12 cellular contexts compared by ENCODE assay signal in genomic region chr4:153514001-153514526, GRCh38. TPM values are rescaled to one million over a fixed set of nuclear protein-coding genes. Genes with fewer than 3 reads are reported as not detected.
DNase-seq lines count a peak whose midpoint lies in the region; ATAC-seq and TF ChIP-seq lines count a peak whose summit lies in the region.
"Had no signal": no experiment of that assay in that cellular context is flagged by ENCODE, and none has a peak within 500 bp of the region (broad histone marks: within the 10 kb centered on the region; RNA-seq: fewer than 3 reads in every experiment).

No MANE protein-coding gene starts in this region.

- H2BK20ac ChIP-seq in IMR-90 (ENCODE audit: low read depth, low read length): peak overlapping the region; percentile 7; the same call in 1 of the 2 replicates

- in situ Hi-C loops in IMR-90 (cut with MboI; ENCODE audit: low sequenced_read_pairs): no loop called here

- peak overlapping the region; percentile 43 for H3K27ac ChIP-seq in DND-41 (ENCODE audit: low read length)
- no peak overlapping the region for H3K27ac ChIP-seq in IMR-90 (ENCODE audit: insufficient read depth, low read length)
- H3K27ac ChIP-seq in neural progenitor cell: no peak overlapping the region

- peak overlapping the region; percentile 4; the same call in 1 of the 2 replicates for H3K4ac ChIP-seq in IMR-90 (ENCODE audit: low read depth, low read length)

- H3K14ac ChIP-seq in IMR-90 (replicated peaks; ENCODE audit: low read depth, low read length): no peak overlapping the region

- no peak overlapping the region for H3K4me3 Mint-ChIP-seq in central memory CD8-positive, alpha-beta T cell
- H3K4me3 Mint-ChIP-seq in neural progenitor cell: no peak overlapping the region
- H3K4me3 Mint-ChIP-seq in activated T-helper 1 cell treated with anti-CD3 and anti-CD28 coated beads, Interleukin-12 subunit alpha, Interleukin-12 subunit beta, Interleukin-2, Interleukin-4 antibody, amounts not matched to agents 30 ng/mL and 10 ng/mL and 1 ng/mL, durations not matched to agents 14 hours and 24 hours and 36 hours: no peak overlapping the region
- H3K4me3 Mint-ChIP-seq: T-helper 2 cell treated with Interferon-gamma antibody and Interleukin-4, amounts not matched to agents 5 μg/mL and 100 μg/mL, for 36 hours had no signal

- ATAC-seq in DND-41 (ENCODE audit: insufficient read depth, low read depth): no peak
- ATAC-seq in IMR-90 (ENCODE audit: low read depth): peak; percentile 59
- ATAC-seq in central memory CD8-positive, alpha-beta T cell (replicated peaks; ENCODE audit: extremely low read depth, poor library complexity, severe bottlenecking): no peak
- ATAC-seq in HG03565 (IDR thresholded peaks at IDR 0.05; ENCODE audit: unreplicated experiment): no peak

- H4K91ac ChIP-seq in IMR-90 (ENCODE audit: insufficient read depth, low read depth, low read length): no peak overlapping the region

- peaks cover 99% of the 10 kb centered on the region for H3K4me1 ChIP-seq in DND-41 (ENCODE audit: insufficient read depth, low read length)
- peaks cover 5% of the 10 kb centered on the region; the same call in 1 of the 2 replicates for H3K4me1 ChIP-seq in IMR-90 (ENCODE audit: control insufficient read depth, insufficient read depth, low read length)
- H3K4me1 ChIP-seq in neural progenitor cell: peaks cover 23% of the 10 kb centered on the region

- WGBS in IMR-90 (ENCODE audit: extremely low coverage in 2 of 2, insufficient read length in 1 of 2), 2 experiments: no CpG with 5 or more reads among the region's 3 CpGs

- H3K27me3 Mint-ChIP-seq in central memory CD8-positive, alpha-beta T cell: no peaks in the 10 kb centered on the region
- H3K27me3 Mint-ChIP-seq in neural progenitor cell (ENCODE audit: insufficient read depth, low read depth): no peaks in the 10 kb centered on the region
- H3K27me3 Mint-ChIP-seq in activated T-helper 1 cell treated with anti-CD3 and anti-CD28 coated beads, Interleukin-12 subunit alpha, Interleukin-12 subunit beta, Interleukin-2, Interleukin-4 antibody, amounts not matched to agents 30 ng/mL and 10 ng/mL and 1 ng/mL, durations not matched to agents 14 hours and 24 hours and 36 hours (ENCODE audit: insufficient read depth): no peaks in the 10 kb centered on the region

- H3K9me3 Mint-ChIP-seq in central memory CD8-positive, alpha-beta T cell: no peaks in the 10 kb centered on the region
- H3K9me3 Mint-ChIP-seq in neural progenitor cell: no peaks in the 10 kb centered on the region
- peaks cover 7% of the 10 kb centered on the region for H3K9me3 Mint-ChIP-seq in activated T-helper 1 cell treated with anti-CD3 and anti-CD28 coated beads, Interleukin-12 subunit alpha, Interleukin-12 subunit beta, Interleukin-2, Interleukin-4 antibody, amounts not matched to agents 30 ng/mL and 10 ng/mL and 1 ng/mL, durations not matched to agents 14 hours and 24 hours and 36 hours
- H3K9me3 Mint-ChIP-seq: T-helper 2 cell treated with Interferon-gamma antibody and Interleukin-4, amounts not matched to agents 5 μg/mL and 100 μg/mL, for 36 hours had no signal

- H3K27ac Mint-ChIP-seq in central memory CD8-positive, alpha-beta T cell (ENCODE audit: low read depth): peak overlapping the region; percentile 66
- H3K27ac Mint-ChIP-seq in neural progenitor cell: no peak overlapping the region
- H3K27ac Mint-ChIP-seq in activated T-helper 1 cell treated with anti-CD3 and anti-CD28 coated beads, Interleukin-12 subunit alpha, Interleukin-12 subunit beta, Interleukin-2, Interleukin-4 antibody, amounts not matched to agents 30 ng/mL and 10 ng/mL and 1 ng/mL, durations not matched to agents 14 hours and 24 hours and 36 hours: no peak overlapping the region

- H2BK5ac ChIP-seq in IMR-90 (ENCODE audit: low read depth, low read length, poor library complexity, severe bottlenecking): peak overlapping the region; percentile 64

- TF ChIP-seq CTCF in DND-41 (IDR thresholded peaks at IDR 0.05; ENCODE audit: borderline replicate concordance, extremely low read depth, low read length, poor library complexity, severe bottlenecking) (no peak), IMR-90 (conservative IDR thresholded peaks at IDR 0.05; ENCODE audit: low read depth, low read length) (no peak), neural progenitor cell (IDR thresholded peaks at IDR 0.05) (no peak)

- H2AFZ ChIP-seq in DND-41 (ENCODE audit: low read depth, low read length) (no peak overlapping the region), IMR-90 (replicated peaks; ENCODE audit: low read length, poor library complexity) (no peak overlapping the region), neural progenitor cell (replicated peaks) (no peak overlapping the region)

- H3K27me3 ChIP-seq in DND-41 (ENCODE audit: insufficient read depth, low read length, poor library complexity) (no peaks in the 10 kb centered on the region), IMR-90 (ENCODE audit: control insufficient read depth, insufficient read depth, low read length) (no peaks in the 10 kb centered on the region), neural progenitor cell (no peaks in the 10 kb centered on the region)

- 0 out of 4 replicates have a peak overlapping the region, but pooled peaks of 1 of the 2 experiments have one; percentile 19 for H4K8ac ChIP-seq in IMR-90 (ENCODE audit: low read depth in 2 of 2, low read length in 2 of 2)

- H3K4me2 ChIP-seq in DND-41 (ENCODE audit: insufficient read depth, low read length) (peak overlapping the region; percentile 15; the same call in 1 of the 2 replicates), IMR-90 (ENCODE audit: low read depth, low read length) (peak overlapping the region; percentile 68; the same call in 1 of the 2 replicates), neural progenitor cell (peak overlapping the region; percentile 5)

- H3K9me1 ChIP-seq in IMR-90 (ENCODE audit: insufficient read depth, low read length): peaks cover 4% of the 10 kb centered on the region; the same call in 1 of the 2 replicates

- no peak overlapping the region for H2BK15ac ChIP-seq in IMR-90 (ENCODE audit: low read depth, low read length)

- dilution Hi-C loops in IMR-90 (cut with HindIII; ENCODE audit: low sequenced_read_pairs, unreplicated experiment): no loop called here

- peaks cover 65% of the 10 kb centered on the region for H3K4me1 Mint-ChIP-seq in central memory CD8-positive, alpha-beta T cell
- H3K4me1 Mint-ChIP-seq in neural progenitor cell: peaks cover 39% of the 10 kb centered on the region
- peaks cover 38% of the 10 kb centered on the region for H3K4me1 Mint-ChIP-seq in activated T-helper 1 cell treated with anti-CD3 and anti-CD28 coated beads, Interleukin-12 subunit alpha, Interleukin-12 subunit beta, Interleukin-2, Interleukin-4 antibody, amounts not matched to agents 30 ng/mL and 10 ng/mL and 1 ng/mL, durations not matched to agents 14 hours and 24 hours and 36 hours (ENCODE audit: low read depth)

- H4K5ac ChIP-seq in IMR-90 (ENCODE audit: low read depth, low read length): no peak overlapping the region

- no peak for TF ChIP-seq RAD21 in IMR-90 (IDR thresholded peaks at IDR 0.05; ENCODE audit: low read length)

- H3K36me3 Mint-ChIP-seq in central memory CD8-positive, alpha-beta T cell (ENCODE audit: insufficient read depth): peaks cover 28% of the 10 kb centered on the region
- H3K36me3 Mint-ChIP-seq in neural progenitor cell: peaks cover 6% of the 10 kb centered on the region
- peaks cover 25% of the 10 kb centered on the region for H3K36me3 Mint-ChIP-seq in activated T-helper 1 cell treated with anti-CD3 and anti-CD28 coated beads, Interleukin-12 subunit alpha, Interleukin-12 subunit beta, Interleukin-2, Interleukin-4 antibody, amounts not matched to agents 30 ng/mL and 10 ng/mL and 1 ng/mL, durations not matched to agents 14 hours and 24 hours and 36 hours (ENCODE audit: low read depth)

- H3K4me3 ChIP-seq in DND-41 (ENCODE audit: low read depth in 1 of 2, low read length in 2 of 2): no peak overlapping the region
- H3K4me3 ChIP-seq in IMR-90 (ENCODE audit: insufficient read depth, low read depth, low read length): no peak overlapping the region
- H3K4me3 ChIP-seq in neural progenitor cell: no peak overlapping the region

- POLR2A ChIA-PET in IMR-90 (lab: Charles Lee; ENCODE audit: unreplicated experiment): interaction anchor here (0.6 kb wide), 2 partner anchors 152 to 279 kb away, joined by 3 read pairs; no protein-coding TSS in a partner anchor

- H3K9ac ChIP-seq in DND-41 (ENCODE audit: low read depth, low read length) (no peak overlapping the region), IMR-90 (ENCODE audit: low read depth, low read length) (no peak overlapping the region), neural progenitor cell (no peak overlapping the region)

- TF ChIP-seq POLR2A in IMR-90 (IDR thresholded peaks at IDR 0.05; ENCODE audit: low read depth, low read length): no peak

- H3K56ac ChIP-seq in IMR-90 (ENCODE audit: extremely low read depth, insufficient read depth, low read length): no peak overlapping the region

- peaks cover 54% of the 10 kb centered on the region; the same call in 1 of the 2 replicates for H4K20me1 ChIP-seq in DND-41 (ENCODE audit: insufficient read depth, low read length)
- no peaks in the 10 kb centered on the region; the same call in 1 of the 2 replicates for H4K20me1 ChIP-seq in IMR-90 (ENCODE audit: insufficient read depth, low read length)
- no peaks in the 10 kb centered on the region for H4K20me1 ChIP-seq in neural progenitor cell (ENCODE audit: low read depth)

- H2BK120ac ChIP-seq in IMR-90 (ENCODE audit: low read depth, low read length): peak overlapping the region; percentile 52

- H3K79me1 ChIP-seq in IMR-90 (ENCODE audit: low read depth in 1 of 2, low read length in 2 of 2): peaks cover 9 to 10% of the 10 kb centered on the region in 2 experiments; a peak in 2 of 4 replicates

- H2AK9ac ChIP-seq in IMR-90 (replicated peaks; ENCODE audit: low read depth, low read length, poor library complexity): no peak overlapping the region

- CTCF ChIA-PET in IMR-90 (lab: Yijun Ruan, JAX): interaction anchor here (0.6 to 1.2 kb wide), 2 partner anchors 27 to 47 kb away, joined by 4 to 5 read pairs; no protein-coding TSS in a partner anchor

- H3F3A ChIP-seq in neural progenitor cell (ENCODE audit: low read depth): no peaks in the 10 kb centered on the region

- no peak overlapping the region for H3K23ac ChIP-seq in IMR-90 (ENCODE audit: low read depth, low read length)

- DNase-seq in DND-41 (no peak), IMR-90 (peak; percentile 66), neural progenitor cell (ENCODE audit: low spot score) (no peak), GM19238 (ENCODE audit: insufficient read length, low spot score) (no peak)
- DNase-seq in central memory CD8-positive, alpha-beta T cell (ENCODE audit: low spot score in 2 of 2): no peak
- DNase-seq in activated T-helper 1 cell treated with anti-CD3 and anti-CD28 coated beads, Interleukin-12 subunit alpha, Interleukin-12 subunit beta, Interleukin-2, Interleukin-4 antibody, amounts not matched to agents 30 ng/mL and 10 ng/mL and 1 ng/mL, durations not matched to agents 14 hours and 24 hours and 36 hours (ENCODE audit: low spot score): no peak
- no peak for DNase-seq in activated T-cell treated with anti-CD3 and anti-CD28 coated beads, Interleukin-2, amount 50 U/mL, for 48 hours
- DNase-seq: kidney; NCI-H2029; stimulated activated CD4-positive, alpha-beta T cell treated with anti-CD3 and anti-CD28 coated beads, Interleukin-2, amount 100 ng/mL, for 24 hours had no signal

- intact Hi-C loops in IMR-90 (cut with micrococcal nuclease): loop anchor here (1.0 kb wide), 1 partner anchor 42 kb away; no protein-coding TSS in a partner anchor
- intact Hi-C loops in activated T-helper 1 cell treated with anti-CD3 and anti-CD28 coated beads, Interleukin-12 subunit alpha, Interleukin-12 subunit beta, Interleukin-2, Interleukin-4 antibody, amounts not matched to agents 30 ng/mL and 10 ng/mL and 1 ng/mL, durations not matched to agents 14 hours and 24 hours and 36 hours (cut with micrococcal nuclease): no loop called here

- H3K36me3 ChIP-seq in DND-41 (ENCODE audit: insufficient read depth, low read length): peaks cover 71% of the 10 kb centered on the region
- H3K36me3 ChIP-seq in IMR-90 (ENCODE audit: control insufficient read depth, insufficient read depth, low read length): no peaks in the 10 kb centered on the region
- no peaks in the 10 kb centered on the region for H3K36me3 ChIP-seq in neural progenitor cell

- peaks cover 100% of the 10 kb centered on the region for H3K79me2 ChIP-seq in DND-41 (ENCODE audit: insufficient read depth, low read length)
- no peaks in the 10 kb centered on the region for H3K79me2 ChIP-seq in neural progenitor cell (ENCODE audit: low read depth)

- no peaks in the 10 kb centered on the region for H3K9me3 ChIP-seq in DND-41 (ENCODE audit: insufficient read depth, low read length, severe bottlenecking)
- no peaks in the 10 kb centered on the region for H3K9me3 ChIP-seq in IMR-90 (ENCODE audit: control insufficient read depth, insufficient read depth, low read length)
- H3K9me3 ChIP-seq in neural progenitor cell (ENCODE audit: low read depth): no peaks in the 10 kb centered on the region

- peak overlapping the region; percentile 24; the same call in 1 of the 2 replicates for H3K18ac ChIP-seq in IMR-90 (ENCODE audit: low read depth, low read length)

- BruUV-seq in IMR-90 (replicated peaks; lab: Mats Ljungman, UMichigan): no TSS peak

- no peak overlapping the region for H2AK5ac ChIP-seq in IMR-90 (ENCODE audit: low read depth, low read length)

RNA-seq across cellular contexts. Expression of gene TMEM131L, which starts 47.9 kb away (rescaled TPM):
- total RNA-seq in IMR-90 (2012; rRNA removed) (16.1 and 23.8 TPM in 2 replicates), neural progenitor cell (ENCODE audit: low replicate concordance) (13.7 and 14.8 TPM in 2 replicates)
- polyA plus RNA-seq in IMR-90 (2012; rRNA removed): 8.2 and 8.4 TPM in 2 replicates
- 3.9 and 4.9 TPM in 2 replicates for polyA plus RNA-seq in IMR-90 (2012; cell fraction: cytosol; rRNA removed)
- polyA plus RNA-seq in IMR-90 (2012; cell fraction: nucleus; rRNA removed; ENCODE audit: low replicate concordance): 10.1 and 26.3 TPM in 2 replicates
- total RNA-seq in activated T-helper 1 cell treated with anti-CD3 and anti-CD28 coated beads, Interleukin-12 subunit alpha, Interleukin-12 subunit beta, Interleukin-2, Interleukin-4 antibody, amounts not matched to agents 30 ng/mL and 10 ng/mL and 1 ng/mL, durations not matched to agents 14 hours and 24 hours and 36 hours: 39.5 and 42.2 TPM in 2 replicates

Comparison
In these comparisons a context has a peak if more than half of its experiments do, and no peak if none do; other contexts are left out.
1. H3K4me2 ChIP-seq: peak in every context shown above with its lines; median percentile 68 in IMR-90; 15 in DND-41; 5 in neural progenitor cell.